Comparison of ENCODE assay signal across 2 cellular contexts in the genomic region with DNA sequence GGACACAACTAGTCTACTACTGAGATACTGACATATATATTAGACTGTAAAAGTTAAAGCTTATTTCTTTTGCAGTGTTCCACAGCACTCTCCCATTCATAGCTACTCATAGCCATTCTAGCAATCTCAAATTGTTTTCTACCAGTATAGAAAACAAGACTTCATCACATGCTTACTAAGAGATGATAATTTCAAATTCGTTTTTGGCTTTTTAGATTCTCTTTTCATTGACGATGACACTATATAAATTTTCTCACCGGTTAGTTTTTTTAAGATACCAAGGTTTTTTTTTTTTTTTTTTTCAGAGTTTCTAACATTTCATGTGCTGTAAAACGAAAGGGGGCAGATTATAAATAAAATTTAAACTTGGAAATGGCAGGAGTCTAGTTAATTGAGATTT.
TF ChIP-seq lines count a peak whose summit lies in the region.

No MANE protein-coding gene starts in this region.

TF ChIP-seq in K562, 482 proteins besides CTCF, POLR2A, EP300 and RAD21:
- TF ChIP-seq CBX8 (IDR thresholded peaks at IDR 0.05; ENCODE audit: borderline replicate concordance, extremely low read depth, low read depth, low read length, poor library complexity, severe bottlenecking) (peak; percentile 72), ZNF695 (CRISPR knock-in tag; IDR thresholded peaks at IDR 0.05) (no peak)
TF ChIP-seq in K562: peak in this region for 1.

TF ChIP-seq in HEK293T, 16 proteins besides CTCF, POLR2A, EP300 and RAD21:
- no peak for TF ChIP-seq ARNT (IDR thresholded peaks at IDR 0.05)
- no peak for TF ChIP-seq SUZ12 (IDR thresholded peaks at IDR 0.05)
- TF ChIP-seq NFRKB (IDR thresholded peaks at IDR 0.05): no peak
- no peak for TF ChIP-seq TARDBP (IDR thresholded peaks at IDR 0.05)
- no peak for TF ChIP-seq FOXA1 (IDR thresholded peaks at IDR 0.05)
- no peak for TF ChIP-seq CTBP1 (IDR thresholded peaks at IDR 0.05; ENCODE audit: borderline replicate concordance)
- no peak for TF ChIP-seq FOXM1 (IDR thresholded peaks at IDR 0.05; ENCODE audit: borderline replicate concordance)
- TF ChIP-seq, protein P1, sequence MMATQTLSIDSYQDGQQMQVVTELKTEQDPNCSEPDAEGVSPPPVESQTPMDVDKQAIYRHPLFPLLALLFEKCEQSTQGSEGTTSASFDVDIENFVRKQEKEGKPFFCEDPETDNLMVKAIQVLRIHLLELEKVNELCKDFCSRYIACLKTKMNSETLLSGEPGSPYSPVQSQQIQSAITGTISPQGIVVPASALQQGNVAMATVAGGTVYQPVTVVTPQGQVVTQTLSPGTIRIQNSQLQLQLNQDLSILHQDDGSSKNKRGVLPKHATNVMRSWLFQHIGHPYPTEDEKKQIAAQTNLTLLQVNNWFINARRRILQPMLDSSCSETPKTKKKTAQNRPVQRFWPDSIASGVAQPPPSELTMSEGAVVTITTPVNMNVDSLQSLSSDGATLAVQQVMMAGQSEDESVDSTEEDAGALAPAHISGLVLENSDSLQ (IDR thresholded peaks at IDR 0.05): no peak
- TF ChIP-seq LEF1 (IDR thresholded peaks at IDR 0.05; ENCODE audit: borderline replicate concordance): no peak
